In the genomic region with DNA sequence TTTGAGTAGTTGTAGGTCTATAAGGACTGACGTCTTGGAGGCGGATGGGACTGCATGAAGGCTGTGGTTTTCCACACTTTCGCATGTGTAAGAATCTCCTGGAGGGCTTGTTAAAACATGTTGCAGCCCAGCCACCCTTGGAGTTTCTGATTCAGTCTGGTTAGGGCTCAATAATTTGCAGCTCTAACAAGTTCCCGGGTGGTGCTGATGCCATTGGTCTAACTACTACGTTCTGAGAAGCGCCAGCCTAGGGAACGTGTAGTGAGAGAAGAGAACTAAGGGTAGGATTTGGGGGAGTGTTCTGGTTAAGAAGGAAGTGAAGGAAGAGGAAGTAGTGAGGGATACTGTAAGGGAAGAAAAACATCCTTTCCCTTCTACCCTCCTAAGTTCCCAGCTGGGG, we compare ENCODE assay signal across 22 cellular contexts.
"Had no signal": no experiment of that assay in that cellular context is flagged by ENCODE, and none has a peak within 500 bp of the region (broad histone marks: within the 10 kb centered on the region; RNA-seq: fewer than 3 reads in every experiment).

No MANE protein-coding gene starts in this region.

- H3K4me1 Mint-ChIP-seq: activated CD4-positive, alpha-beta T cell treated with anti-CD3 and anti-CD28 coated beads, Interleukin-2, amount 10 ng/mL, durations not matched to agents 24 days and 14 days; central memory CD8-positive, alpha-beta T cell; stimulated activated naive B cell treated with anti-CD40 and anti-IgM and Interleukin-4, amounts not matched to agents 10 μg/mL and 1 μg/mL and 100 μg/mL, for 72 hours; T-helper 17 cell had no signal

- H3K27ac ChIP-seq: body of pancreas, coronary artery, left lung, skin epidermis, thyroid gland had no signal

- H3K27ac Mint-ChIP-seq: activated CD4-positive, alpha-beta T cell treated with anti-CD3 and anti-CD28 coated beads, Interleukin-2, amount 10 ng/mL, durations not matched to agents 24 days and 14 days; activated naive CD8-positive, alpha-beta T cell; activated T-cell treated with anti-CD3 and anti-CD28 coated beads, Interleukin-2, amount 50 U/mL, for 72 hours; natural killer cell treated with Interleukin-12 subunit alpha and Interleukin-12 subunit beta and Interleukin-15 and Interleukin-18, amount 100 ng/mL, for 72 hours; progenitor cell of endocrine pancreas; stimulated activated naive B cell treated with anti-CD40 and anti-IgM and Interleukin-4, amounts not matched to agents 10 μg/mL and 1 μg/mL and 100 μg/mL, for 72 hours; T-helper 17 cell had no signal

- ATAC-seq: activated T-cell treated with anti-CD3 and anti-CD28 coated beads, Interleukin-2, amount 50 U/mL, for 72 hours; body of pancreas; left lung; natural killer cell treated with Interleukin-12 subunit alpha and Interleukin-12 subunit beta and Interleukin-15 and Interleukin-18, amount 100 ng/mL, for 72 hours; right cardiac atrium; stimulated activated naive B cell treated with anti-CD40 and anti-IgM and Interleukin-4, amounts not matched to agents 10 μg/mL and 1 μg/mL and 100 μg/mL, for 72 hours; T-helper 17 cell had no signal

- H3K4me1 ChIP-seq: body of pancreas, left lung, thyroid gland had no signal

- H3K27me3 ChIP-seq: body of pancreas, left lung, thyroid gland had no signal

- H3K27me3 Mint-ChIP-seq: progenitor cell of endocrine pancreas had no signal

- DNase-seq: activated CD4-positive, alpha-beta T cell treated with anti-CD3 and anti-CD28 coated beads, Interleukin-2, amount 10 ng/mL, durations not matched to agents 24 days and 14 days; activated CD8-positive, alpha-beta memory T cell treated with anti-CD3 and anti-CD28 coated beads, Interleukin-2, amount 50 U/mL, for 48 hours; activated gamma-delta T cell treated with Interleukin-2 at 50 U/mL for 16 hours; activated T-cell treated with anti-CD3 and anti-CD28 coated beads, Interleukin-2, amount 50 U/mL, for 72 hours; amniotic stem cell; body of pancreas; effector CD4-positive, alpha-beta T cell; kidney; left lung; occipital lobe; right cardiac atrium; stimulated activated CD4-positive, alpha-beta T cell treated with anti-CD3 and anti-CD28 coated beads, Interleukin-15, amount 100 ng/mL, for 24 hours; stimulated activated CD4-positive, alpha-beta T cell treated with anti-CD3 and anti-CD28 coated beads, Interleukin-4, amount 100 ng/mL, for 1 hour; stimulated activated naive B cell treated with anti-CD40 and anti-IgM and Interleukin-4, amounts not matched to agents 10 μg/mL and 1 μg/mL and 100 μg/mL, for 72 hours; T-helper 17 cell; thyroid gland had no signal

- H3K4me3 ChIP-seq: body of pancreas, coronary artery, left lung, skin epidermis, thyroid gland had no signal

- H3K36me3 Mint-ChIP-seq: activated naive CD8-positive, alpha-beta T cell; natural killer cell treated with Interleukin-12 subunit alpha and Interleukin-12 subunit beta and Interleukin-15 and Interleukin-18, amount 100 ng/mL, for 72 hours; stimulated activated naive B cell treated with anti-CD40 and anti-IgM and Interleukin-4, amounts not matched to agents 10 μg/mL and 1 μg/mL and 100 μg/mL, for 72 hours had no signal

- H3K9me3 Mint-ChIP-seq: activated CD4-positive, alpha-beta T cell treated with anti-CD3 and anti-CD28 coated beads, Interleukin-2, amount 10 ng/mL, durations not matched to agents 24 days and 14 days; activated T-cell treated with anti-CD3 and anti-CD28 coated beads, Interleukin-2, amount 50 U/mL, for 72 hours; central memory CD8-positive, alpha-beta T cell; natural killer cell treated with Interleukin-12 subunit alpha and Interleukin-12 subunit beta and Interleukin-15 and Interleukin-18, amount 100 ng/mL, for 72 hours; stimulated activated naive B cell treated with anti-CD40 and anti-IgM and Interleukin-4, amounts not matched to agents 10 μg/mL and 1 μg/mL and 100 μg/mL, for 72 hours had no signal

- H3K9me3 ChIP-seq: body of pancreas, left lung, thyroid gland had no signal

- H3K36me3 ChIP-seq: left lung, thyroid gland had no signal

- H3K4me3 Mint-ChIP-seq: activated CD4-positive, alpha-beta T cell treated with anti-CD3 and anti-CD28 coated beads, Interleukin-2, amount 10 ng/mL, durations not matched to agents 24 days and 14 days; activated naive CD8-positive, alpha-beta T cell; activated T-cell treated with anti-CD3 and anti-CD28 coated beads, Interleukin-2, amount 50 U/mL, for 72 hours; central memory CD8-positive, alpha-beta T cell; natural killer cell treated with Interleukin-12 subunit alpha and Interleukin-12 subunit beta and Interleukin-15 and Interleukin-18, amount 100 ng/mL, for 72 hours; stimulated activated naive B cell treated with anti-CD40 and anti-IgM and Interleukin-4, amounts not matched to agents 10 μg/mL and 1 μg/mL and 100 μg/mL, for 72 hours; T-helper 17 cell had no signal
